In genomic region chr16:29899516-29900101, GRCh38 we compare ENCODE assay signal across 8 cellular contexts. TPM values are rescaled to one million over a fixed set of nuclear protein-coding genes. Genes with fewer than 3 reads are reported as not detected.
A peak's percentile ranks its signal among the peaks of the same experiment; 100 is the strongest.
DNase-seq lines count a peak whose midpoint lies in the region; ATAC-seq and TF ChIP-seq lines count a peak whose summit lies in the region.

SEZ6L2 (minus strand) TSS chr16:29899550; CDS start chr16:29899019, 531 bp downstream.

- H3K27me3 ChIP-seq in CD4-positive, alpha-beta T cell (ENCODE audit: control insufficient read depth, insufficient read depth, low read length) = peaks cover 29% of the 10 kb centered on the region

- H3K4me1 Mint-ChIP-seq in CD4-positive, alpha-beta T cell (ENCODE audit: low read depth) = peaks cover 4% of the 10 kb centered on the region

- CTCF ChIA-PET in CD4-positive, alpha-beta T cell (lab: Charles Lee) = interaction anchor here (0.8 to 1.4 kb wide), 3 partner anchors 36 to 62 kb away, joined by 3 to 5 read pairs (median 3); partner anchors contain the start of genes CDIPT and TMEM219

- no peaks in the 10 kb centered on the region for H3K4me1 ChIP-seq in urinary bladder (ENCODE audit: insufficient read depth)

- no peak for TF ChIP-seq CTCF in CD4-positive, alpha-beta T cell (IDR thresholded peaks at IDR 0.05)

- no peaks in the 10 kb centered on the region for H3K9me3 Mint-ChIP-seq in CD4-positive, alpha-beta T cell

- POLR2A ChIA-PET in CD4-positive, alpha-beta T cell (lab: Charles Lee) = interaction anchor here (0.6 to 2.2 kb wide), 8 partner anchors 19 to 109 kb away, joined by 3 to 18 read pairs (median 4); partner anchors contain the start of genes CDIPT, HIRIP3, KCTD13 and KIF22

- no peak for ATAC-seq in CD4-positive, alpha-beta T cell (ENCODE audit: poor library complexity)
- peak; percentile 64 for ATAC-seq in HG03175 (IDR thresholded peaks at IDR 0.05; ENCODE audit: unreplicated experiment)

- H3K27me3 Mint-ChIP-seq in CD4-positive, alpha-beta T cell = peaks cover 32% of the 10 kb centered on the region

- no peaks in the 10 kb centered on the region for H3K36me3 ChIP-seq in urinary bladder (ENCODE audit: insufficient read depth)

- no peaks in the 10 kb centered on the region for H3K9me3 ChIP-seq in CD4-positive, alpha-beta T cell (ENCODE audit: control insufficient read depth, low read length)

- H3K4me3 ChIP-seq in urinary bladder (ENCODE audit: low read depth, low read length) = peak within 1 kb of the TSS; percentile 55

- peak in 5 of 10 experiments; percentile 65 to 83 (median 73) for DNase-seq in CD4-positive, alpha-beta T cell
- DNase-seq in NCI-H748 treated with DMSO at 0.1 percent for 48 hours (lab: John Stamatoyannopoulos, UW) = peak; percentile 78
- DNase-seq in activated T-helper 9 cell treated with anti-CD3 and anti-CD28 coated beads, Interleukin-2, amount 50 U/mL, for 16 hours (ENCODE audit: low read depth) = peak; percentile 61
- peak; percentile 63 to 95 (median 84) for DNase-seq in head of caudate nucleus
- DNase-seq in nucleus accumbens (lab: John Stamatoyannopoulos, UW) = peak in 50 of 56 donors; percentile 28 to 88 (median 71)
- DNase-seq in dedifferentiated amniotic fluid mesenchymal stem cell (ENCODE audit: extremely low spot score) = no peak

- intact Hi-C loops in CD4-positive, alpha-beta T cell (cut with DNase I, micrococcal nuclease) = loop anchor here in 1 of 2 experiments (1.0 to 5.0 kb wide), 3 partner anchors 33 to 93 kb away; partner anchors contain the start of gene TMEM219
- intact Hi-C loops in head of caudate nucleus (cut with DNase I) = loop anchor here (5.0 kb wide), 1 partner anchor 37 kb away; the partner anchor contains the start of gene CDIPT

- no peaks in the 10 kb centered on the region for H3K36me3 Mint-ChIP-seq in CD4-positive, alpha-beta T cell (ENCODE audit: low read depth)

- H3K27ac Mint-ChIP-seq in CD4-positive, alpha-beta T cell = no peak within 1 kb of the TSS

- no peak within 1 kb of the TSS for H3K27ac ChIP-seq in CD4-positive, alpha-beta T cell (ENCODE audit: low read depth, low read length)
- H3K27ac ChIP-seq in urinary bladder (ENCODE audit: low read depth) = no peak within 1 kb of the TSS

- WGBS in urinary bladder = under 1% methylated on average over 29 of the region's 29 CpGs

- peak within 1 kb of the TSS; percentile 74 for H3K4me3 Mint-ChIP-seq in CD4-positive, alpha-beta T cell

RNA-seq across cellular contexts. Expression of gene SEZ6L2, which starts in this region (rescaled TPM):
- not detected for total RNA-seq in CD4-positive, alpha-beta T cell
- total RNA-seq in urinary bladder = 7.7 TPM
- 1.5 TPM for polyA plus RNA-seq in urinary bladder
